10 cellular contexts compared by ENCODE assay signal in the genomic region with DNA sequence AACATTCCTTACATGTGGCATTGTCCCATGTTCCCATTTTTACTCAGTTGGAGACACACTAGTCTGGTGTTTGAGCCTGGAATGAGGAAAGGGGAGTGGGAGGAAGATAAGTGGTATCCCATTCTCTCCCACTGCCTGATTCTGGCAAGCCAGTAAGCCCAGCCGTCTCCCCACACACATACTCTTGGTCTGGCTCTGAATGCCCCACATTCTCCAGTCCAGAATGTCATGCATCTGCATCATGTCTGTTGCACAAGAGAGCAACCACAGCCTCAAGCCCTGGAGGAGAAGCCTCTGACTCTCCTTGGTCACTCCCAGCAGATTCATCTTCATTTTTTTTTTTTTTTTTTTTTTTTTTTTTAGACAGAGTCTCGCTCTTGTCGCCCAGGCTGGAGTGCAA. TPM values are rescaled to one million over a fixed set of nuclear protein-coding genes. Genes with fewer than 3 reads are reported as not detected.
A peak's percentile ranks its signal among the peaks of the same experiment; 100 is the strongest.
DNase-seq lines count a peak whose midpoint lies in the region; ATAC-seq and TF ChIP-seq lines count a peak whose summit lies in the region.
"Had no signal": no experiment of that assay in that cellular context is flagged by ENCODE, and none has a peak within 500 bp of the region (broad histone marks: within the 10 kb centered on the region; RNA-seq: fewer than 3 reads in every experiment).

No MANE protein-coding gene starts in this region.

- no peaks in the 10 kb centered on the region for H3K27me3 ChIP-seq in RWPE2 (ENCODE audit: insufficient read depth, poor library complexity, severe bottlenecking)
- H3K27me3 ChIP-seq in CD8-positive, alpha-beta T cell (ENCODE audit: insufficient read depth, low read length), result no peaks in the 10 kb centered on the region

- H3K27ac Mint-ChIP-seq in CD8-positive, alpha-beta T cell, result no peak overlapping the region

- POLR2A ChIA-PET in CD8-positive, alpha-beta T cell (lab: Charles Lee), result no interaction called here

- H3K4me3 ChIP-seq in RWPE2 (ENCODE audit: severe bottlenecking) (no peak overlapping the region), fibroblast of the aortic adventitia (ENCODE audit: low read depth, low read length) (no peak overlapping the region)
- no peak overlapping the region for H3K4me3 ChIP-seq in CD8-positive, alpha-beta T cell (ENCODE audit: low read depth, low read length)

- ATAC-seq in RWPE2 (ENCODE audit: low read depth) (peak; percentile 97), GM19395 (IDR thresholded peaks at IDR 0.05; ENCODE audit: unreplicated experiment) (no peak)
- no peak for ATAC-seq in CD8-positive, alpha-beta T cell

- DNase-seq in Daoy (ENCODE audit: low read depth) (peak; percentile 69), RWPE2 (ENCODE audit: low spot score) (peak; percentile 62), fibroblast of the aortic adventitia (ENCODE audit: low read depth) (peak; percentile 99), renal cortical epithelial cell (ENCODE audit: low read depth) (peak; percentile 96), hippocampal formation (lab: John Stamatoyannopoulos, UW) (no peak)
- no peak for DNase-seq in stimulated activated naive CD4-positive, alpha-beta T cell treated with Interleukin-2 at 50 U/mL for 16 hours (lab: John Stamatoyannopoulos, UW)
- no peak for DNase-seq in CD8-positive, alpha-beta T cell
- DNase-seq: activated T-cell treated with anti-CD3 and anti-CD28 coated beads for 4 hours, glutamatergic neuron had no signal

- H3K4me1 Mint-ChIP-seq in CD8-positive, alpha-beta T cell (ENCODE audit: low read depth), result no peaks in the 10 kb centered on the region

- CTCF ChIA-PET in CD8-positive, alpha-beta T cell (lab: Charles Lee), result no interaction called here

- H3K4me1 ChIP-seq in RWPE2 (ENCODE audit: insufficient read depth, poor library complexity, severe bottlenecking), result no peaks in the 10 kb centered on the region
- H3K4me1 ChIP-seq in CD8-positive, alpha-beta T cell (ENCODE audit: insufficient read depth, low read length), result no peaks in the 10 kb centered on the region

- TF ChIP-seq CTCF in RWPE2 (IDR thresholded peaks at IDR 0.05; ENCODE audit: poor library complexity, severe bottlenecking) (no peak), fibroblast of the aortic adventitia (IDR thresholded peaks at IDR 0.05; ENCODE audit: insufficient read depth, low read length) (no peak)
- TF ChIP-seq CTCF in CD8-positive, alpha-beta T cell (IDR thresholded peaks at IDR 0.05), result no peak

- H3K27me3 Mint-ChIP-seq in CD8-positive, alpha-beta T cell (ENCODE audit: low read depth), result peaks cover 10% of the 10 kb centered on the region

- no peaks in the 10 kb centered on the region for H3K36me3 Mint-ChIP-seq in CD8-positive, alpha-beta T cell

- no peak overlapping the region for H3K27ac ChIP-seq in RWPE2 (ENCODE audit: poor library complexity, severe bottlenecking)
- no peak overlapping the region for H3K27ac ChIP-seq in CD8-positive, alpha-beta T cell (ENCODE audit: low read depth, low read length)

- no peaks in the 10 kb centered on the region for H3K9me3 ChIP-seq in RWPE2 (ENCODE audit: severe bottlenecking)
- H3K9me3 ChIP-seq in CD8-positive, alpha-beta T cell (ENCODE audit: low read length), result no peaks in the 10 kb centered on the region

- H3K9me3 Mint-ChIP-seq in CD8-positive, alpha-beta T cell, result no peaks in the 10 kb centered on the region

- no peaks in the 10 kb centered on the region for H3K36me3 ChIP-seq in RWPE2 (ENCODE audit: low read depth)
- no peaks in the 10 kb centered on the region for H3K36me3 ChIP-seq in CD8-positive, alpha-beta T cell (ENCODE audit: insufficient read depth, low read length)

- intact Hi-C loops in CD8-positive, alpha-beta T cell (cut with DNase I, micrococcal nuclease), result no loop called here

- H3K4me3 Mint-ChIP-seq in CD8-positive, alpha-beta T cell, result no peak overlapping the region

RNA-seq across cellular contexts. Expression of gene DRAM1, which starts 48.0 kb away (rescaled TPM):
- total RNA-seq in Daoy (2014; rRNA removed; shearing (Covaris generic)), result 2.9 and 4.3 TPM in 2 replicates
- total RNA-seq in fibroblast of the aortic adventitia (ENCODE audit: low replicate concordance) (18.1 and 41.5 TPM in 2 replicates), renal cortical epithelial cell (95.3 and 131 TPM in 2 replicates)
- total RNA-seq in CD8-positive, alpha-beta T cell, result 1 to 10 TPM; 3.5 to 7.5 TPM

Comparison
In these comparisons a context has a peak if more than half of its experiments do, and no peak if none do; other contexts are left out.
1. DNase-seq: peak in Daoy (single experiment), RWPE2 (single experiment), fibroblast of the aortic adventitia (single experiment) and renal cortical epithelial cell (single experiment); none in stimulated activated naive CD4-positive, alpha-beta T cell treated with Interleukin-2 at 50 U/mL for 16 hours (single experiment), hippocampal formation (0 of 2) and CD8-positive, alpha-beta T cell (0 of 7).